In the genomic region with DNA sequence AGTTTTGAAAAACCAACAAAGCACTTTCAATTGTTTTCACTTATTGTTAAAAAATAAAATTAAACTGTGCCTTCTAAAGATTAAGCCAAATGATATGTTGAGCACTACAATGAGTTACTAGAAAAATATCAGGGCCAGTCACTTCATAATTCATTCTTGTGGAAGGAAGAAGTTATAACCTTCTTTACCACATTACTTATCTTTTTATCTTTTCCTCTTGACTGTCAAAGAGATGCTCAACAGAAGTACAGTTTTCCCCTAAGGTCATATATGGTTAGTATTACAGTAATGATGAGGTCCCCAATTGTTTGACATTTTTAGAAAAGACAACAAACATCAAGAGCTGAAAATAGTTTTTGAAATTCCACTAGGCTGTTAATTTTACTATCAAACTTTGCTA, we compare ENCODE assay signal across 15 cellular contexts. TPM values are rescaled to one million over a fixed set of nuclear protein-coding genes. Genes with fewer than 3 reads are reported as not detected.
DNase-seq lines count a peak whose midpoint lies in the region; ATAC-seq and TF ChIP-seq lines count a peak whose summit lies in the region.
"Had no signal": no experiment of that assay in that cellular context is flagged by ENCODE, and none has a peak within 500 bp of the region (broad histone marks: within the 10 kb centered on the region; RNA-seq: fewer than 3 reads in every experiment).

No MANE protein-coding gene starts in this region.

- DNase-seq in activated CD8-positive, alpha-beta memory T cell treated with anti-CD3 and anti-CD28 coated beads, Interleukin-2, amount 10 ng/mL, durations not matched to agents 7 days and 5 days: no peak
- no peak for DNase-seq in activated CD8-positive, alpha-beta memory T cell treated with anti-CD3 and anti-CD28 coated beads, Interleukin-2, amount 50 U/mL, for 48 hours
- DNase-seq in T-helper 17 cell (no peak), mammary epithelial cell (no peak), GM20000 (ENCODE audit: low spot score) (no peak), ovary (no peak)
- DNase-seq in stimulated activated effector memory CD8-positive, alpha-beta T cell treated with anti-CD3 and anti-CD28 coated beads, Interleukin-12 subunit alpha, Interleukin-12 subunit beta, amount 100 ng/mL, for 72 hours (ENCODE audit: low spot score in 2 of 2): no peak
- DNase-seq: ACHN; brain microvascular endothelial cell; COR-L47; effector CD8-positive, alpha-beta T cell; foreskin melanocyte; NCI-H2107; substantia nigra had no signal

- no peaks in the 10 kb centered on the region for H3K27me3 Mint-ChIP-seq in activated CD8-positive, alpha-beta memory T cell treated with anti-CD3 and anti-CD28 coated beads, Interleukin-2, amount 10 ng/mL, durations not matched to agents 7 days and 5 days
- H3K27me3 Mint-ChIP-seq in T-helper 17 cell: no peaks in the 10 kb centered on the region

- H3K9me3 Mint-ChIP-seq in activated CD8-positive, alpha-beta memory T cell treated with anti-CD3 and anti-CD28 coated beads, Interleukin-2, amount 10 ng/mL, durations not matched to agents 7 days and 5 days (ENCODE audit: low read depth): no peaks in the 10 kb centered on the region
- no peaks in the 10 kb centered on the region for H3K9me3 Mint-ChIP-seq in stimulated activated effector memory CD8-positive, alpha-beta T cell treated with anti-CD3 and anti-CD28 coated beads, Interleukin-12 subunit alpha, Interleukin-12 subunit beta, amount 100 ng/mL, for 72 hours

- H2AFZ ChIP-seq in mammary epithelial cell (ENCODE audit: low read depth, low read length): no peak overlapping the region

- peaks cover 89% of the 10 kb centered on the region for H3K79me2 ChIP-seq in mammary epithelial cell (ENCODE audit: insufficient read depth, low read length)

- peak overlapping the region; percentile 71 for H3K27ac ChIP-seq in mammary epithelial cell (ENCODE audit: insufficient read depth, low read depth, low read length)
- H3K27ac ChIP-seq in ovary: no peak overlapping the region

- CTCF ChIA-PET in activated CD8-positive, alpha-beta memory T cell treated with anti-CD3 and anti-CD28 coated beads, Interleukin-2, amount 10 ng/mL, durations not matched to agents 7 days and 5 days (lab: Charles Lee): interaction anchor here (1.5 to 2.5 kb wide), 4 partner anchors 17 to 353 kb away, joined by 3 to 9 read pairs (median 5); no protein-coding TSS in a partner anchor
- CTCF ChIA-PET in mammary epithelial cell (lab: Charles Lee; ENCODE audit: low non-redundant PET): no interaction called here

- H3K36me3 ChIP-seq in mammary epithelial cell (ENCODE audit: insufficient read depth, low read length): no peaks in the 10 kb centered on the region
- no peaks in the 10 kb centered on the region for H3K36me3 ChIP-seq in ovary
- H3K36me3 ChIP-seq: brain microvascular endothelial cell had no signal

- H3K4me3 ChIP-seq in mammary epithelial cell (replicated peaks in 1 of 3; ENCODE audit: insufficient read depth in 1 of 3, low read depth in 2 of 3, low read length in 3 of 3) (peak overlapping the region in 1 of 3 experiments; percentile 9), ovary (no peak overlapping the region)

- H3K4me2 ChIP-seq in mammary epithelial cell (ENCODE audit: insufficient read depth, low read depth, low read length): peak overlapping the region; percentile 52

- peak; percentile 67 for ATAC-seq in activated CD8-positive, alpha-beta memory T cell treated with anti-CD3 and anti-CD28 coated beads, Interleukin-2, amount 10 ng/mL, durations not matched to agents 7 days and 5 days
- ATAC-seq in T-helper 17 cell (peak; percentile 62), GM21447 (IDR thresholded peaks at IDR 0.05; ENCODE audit: unreplicated experiment) (no peak)
- no peak for ATAC-seq in stimulated activated effector memory CD8-positive, alpha-beta T cell treated with anti-CD3 and anti-CD28 coated beads, Interleukin-12 subunit alpha, Interleukin-12 subunit beta, amount 100 ng/mL, for 72 hours

- H4K20me1 ChIP-seq in mammary epithelial cell (ENCODE audit: insufficient read depth, low read length): no peaks in the 10 kb centered on the region

- H3K9me3 ChIP-seq in T-helper 17 cell (ENCODE audit: control insufficient read depth, low read length, poor library complexity, severe bottlenecking) (no peaks in the 10 kb centered on the region), mammary epithelial cell (replicated peaks; ENCODE audit: insufficient read depth, low read length) (no peaks in the 10 kb centered on the region), ovary (no peaks in the 10 kb centered on the region)

- TF ChIP-seq EP300 in ovary (IDR thresholded peaks at IDR 0.05): no peak

- peak overlapping the region; percentile 42 for H3K27ac Mint-ChIP-seq in activated CD8-positive, alpha-beta memory T cell treated with anti-CD3 and anti-CD28 coated beads, Interleukin-2, amount 10 ng/mL, durations not matched to agents 7 days and 5 days
- peak overlapping the region; percentile 59 for H3K27ac Mint-ChIP-seq in T-helper 17 cell
- peak overlapping the region; percentile 13 for H3K27ac Mint-ChIP-seq in stimulated activated effector memory CD8-positive, alpha-beta T cell treated with anti-CD3 and anti-CD28 coated beads, Interleukin-12 subunit alpha, Interleukin-12 subunit beta, amount 100 ng/mL, for 72 hours

- H3K4me3 Mint-ChIP-seq in activated CD8-positive, alpha-beta memory T cell treated with anti-CD3 and anti-CD28 coated beads, Interleukin-2, amount 10 ng/mL, durations not matched to agents 7 days and 5 days: no peak overlapping the region
- H3K4me3 Mint-ChIP-seq in T-helper 17 cell: no peak overlapping the region
- H3K4me3 Mint-ChIP-seq in stimulated activated effector memory CD8-positive, alpha-beta T cell treated with anti-CD3 and anti-CD28 coated beads, Interleukin-12 subunit alpha, Interleukin-12 subunit beta, amount 100 ng/mL, for 72 hours: no peak overlapping the region

- peaks cover 41% of the 10 kb centered on the region for H3K36me3 Mint-ChIP-seq in activated CD8-positive, alpha-beta memory T cell treated with anti-CD3 and anti-CD28 coated beads, Interleukin-2, amount 10 ng/mL, durations not matched to agents 7 days and 5 days
- peaks cover 10% of the 10 kb centered on the region for H3K36me3 Mint-ChIP-seq in T-helper 17 cell (ENCODE audit: low read depth)
- H3K36me3 Mint-ChIP-seq in stimulated activated effector memory CD8-positive, alpha-beta T cell treated with anti-CD3 and anti-CD28 coated beads, Interleukin-12 subunit alpha, Interleukin-12 subunit beta, amount 100 ng/mL, for 72 hours: peaks cover 45% of the 10 kb centered on the region

- H3K4me1 Mint-ChIP-seq in activated CD8-positive, alpha-beta memory T cell treated with anti-CD3 and anti-CD28 coated beads, Interleukin-2, amount 10 ng/mL, durations not matched to agents 7 days and 5 days: peaks cover 71% of the 10 kb centered on the region
- H3K4me1 Mint-ChIP-seq in T-helper 17 cell: peaks cover 46% of the 10 kb centered on the region
- peaks cover 69% of the 10 kb centered on the region for H3K4me1 Mint-ChIP-seq in stimulated activated effector memory CD8-positive, alpha-beta T cell treated with anti-CD3 and anti-CD28 coated beads, Interleukin-12 subunit alpha, Interleukin-12 subunit beta, amount 100 ng/mL, for 72 hours

- no peaks in the 10 kb centered on the region for H3K27me3 ChIP-seq in mammary epithelial cell (ENCODE audit: insufficient read depth, low read length)
- no peaks in the 10 kb centered on the region for H3K27me3 ChIP-seq in ovary
- H3K27me3 ChIP-seq: brain microvascular endothelial cell had no signal

- in situ Hi-C loops in mammary epithelial cell (cut with MboI; ENCODE audit: low sequenced_read_pairs in 2 of 2): no loop called here

- BruUV-seq in mammary epithelial cell (replicated peaks; lab: Mats Ljungman, UMichigan): no TSS peak

- peaks cover 44% of the 10 kb centered on the region for H3K4me1 ChIP-seq in mammary epithelial cell (ENCODE audit: insufficient read depth, low read length)
- H3K4me1 ChIP-seq in ovary (ENCODE audit: insufficient read depth): peaks cover 1% of the 10 kb centered on the region

- dilution Hi-C loops in mammary epithelial cell (cut with HindIII; ENCODE audit: low sequenced_read_pairs): no loop called here

- TF ChIP-seq CTCF in mammary epithelial cell (conservative IDR thresholded peaks at IDR 0.05 in 1 of 2, IDR thresholded peaks at IDR 0.05 in 1 of 2; ENCODE audit: extremely low read depth in 1 of 2, insufficient read depth in 1 of 2, low read depth in 1 of 2, low read length in 2 of 2) (no peak), GM20000 (IDR thresholded peaks at IDR 0.05; ENCODE audit: extremely low read depth, missing control alignments) (no peak), ovary (IDR thresholded peaks at IDR 0.05) (no peak)

- intact Hi-C loops in mammary epithelial cell (cut with micrococcal nuclease): no loop called here
- intact Hi-C loops in ovary (cut with DNase I): no loop called here

- TF ChIP-seq POLR2A in ovary (IDR thresholded peaks at IDR 0.05): no peak

- no peak overlapping the region for H3K9ac ChIP-seq in mammary epithelial cell (ENCODE audit: insufficient read depth, low read length)

RNA-seq across cellular contexts. Expression of a gene that starts 9.4 kb away (rescaled TPM):
- total RNA-seq in activated CD8-positive, alpha-beta memory T cell treated with anti-CD3 and anti-CD28 coated beads, Interleukin-2, amount 10 ng/mL, durations not matched to agents 7 days and 5 days: 10 to 100 TPM; 39.0 to 40.1 TPM
- 100 to 1,000 TPM; 171 to 195 TPM for total RNA-seq in T-helper 17 cell
- 10 to 100 TPM; 18.9 to 26.7 TPM for total RNA-seq in mammary epithelial cell
- 8.3 TPM for polyA plus RNA-seq in mammary epithelial cell
- polyA minus RNA-seq in mammary epithelial cell: 13.1 TPM
- total RNA-seq in ovary: 10 to 100 TPM in 4 of 7 donors, 1 to 10 TPM in 3; 5.7 to 14.4 (median 12.0) TPM
- 10 to 100 TPM in 1 of 2 donors, 1 to 10 TPM in 1; 6.3 to 13.3 TPM for polyA plus RNA-seq in ovary

Comparison
In these comparisons a context has a peak if more than half of its experiments do, and no peak if none do; other contexts are left out.
1. ATAC-seq: peak in activated CD8-positive, alpha-beta memory T cell treated with anti-CD3 and anti-CD28 coated beads, Interleukin-2, amount 10 ng/mL, durations not matched to agents 7 days and 5 days (single experiment) and T-helper 17 cell (single experiment); none in stimulated activated effector memory CD8-positive, alpha-beta T cell treated with anti-CD3 and anti-CD28 coated beads, Interleukin-12 subunit alpha, Interleukin-12 subunit beta, amount 100 ng/mL, for 72 hours (single experiment) and GM21447 (single experiment).
2. RNA of a gene that starts 9.4 kb away (total RNA-seq): 171 to 195 TPM in T-helper 17 cell; 39.0 to 40.1 TPM in activated CD8-positive, alpha-beta memory T cell treated with anti-CD3 and anti-CD28 coated beads, Interleukin-2, amount 10 ng/mL, durations not matched to agents 7 days and 5 days, 18.9 to 26.7 TPM in mammary epithelial cell and 5.7 to 14.4 TPM in ovary; every median in the first group is over 4 times any median in the second.
3. Peak in every context shown above with its lines, with median percentiles within 50 percentile points of each other: H3K27ac Mint-ChIP-seq.